1 cellular context compared by ENCODE assay signal in genomic region chr15:57025264-57025939, GRCh38.
TF ChIP-seq lines count a peak whose summit lies in the region.

No MANE protein-coding gene starts in this region.

TF ChIP-seq in GM23338, 12 proteins besides CTCF, POLR2A, EP300 and RAD21 (continued from another document):
- no peak for TF ChIP-seq ETS1 (IDR thresholded peaks at IDR 0.05)
- no peak for TF ChIP-seq POLR2AphosphoS5 (IDR thresholded peaks at IDR 0.05; ENCODE audit: low read depth)
- TF ChIP-seq EZH2 (IDR thresholded peaks at IDR 0.05; ENCODE audit: low read depth, unreplicated experiment), result no peak
- TF ChIP-seq ZNF331 (CRISPR knock-in tag; IDR thresholded peaks at IDR 0.05; ENCODE audit: low read depth), result no peak
- no peak for TF ChIP-seq JUNB (IDR thresholded peaks at IDR 0.05; ENCODE audit: unreplicated experiment)
TF ChIP-seq in GM23338: peak in this region for 0.
